7 cellular contexts compared by ENCODE assay signal in genomic region chr18:45874501-45875184, GRCh38.
DNase-seq lines count a peak whose midpoint lies in the region; ATAC-seq lines count a peak whose summit lies in the region.

No MANE protein-coding gene starts in this region.

- peak; percentile 34 for DNase-seq in activated CD8-positive, alpha-beta memory T cell treated with anti-CD3 and anti-CD28 coated beads, Interleukin-2, amount 50 U/mL, for 24 hours (ENCODE audit: extremely low read depth)
- DNase-seq in stimulated activated CD4-positive, alpha-beta T cell treated with anti-CD3 and anti-CD28 coated beads, Interleukin-2, amount 100 ng/mL, for 48 hours = peak; percentile 40 to 50
- DNase-seq in NCI-H748 (lab: John Stamatoyannopoulos, UW; ENCODE audit: unreplicated experiment) = no peak
- DNase-seq in NCI-H345 (lab: John Stamatoyannopoulos, UW) = no peak
- no peak for DNase-seq in NOMO-1 (lab: John Stamatoyannopoulos, UW; ENCODE audit: unreplicated experiment in 2 of 2)

- ATAC-seq in GM19395 (IDR thresholded peaks at IDR 0.05; ENCODE audit: unreplicated experiment) (peak; percentile 92), HG03354 (IDR thresholded peaks at IDR 0.05; ENCODE audit: poor library complexity, severe bottlenecking, unreplicated experiment) (peak; percentile 86)

Comparison
In these comparisons a context has a peak if more than half of its experiments do, and no peak if none do; other contexts are left out.
1. DNase-seq: peak in activated CD8-positive, alpha-beta memory T cell treated with anti-CD3 and anti-CD28 coated beads, Interleukin-2, amount 50 U/mL, for 24 hours (single experiment) and stimulated activated CD4-positive, alpha-beta T cell treated with anti-CD3 and anti-CD28 coated beads, Interleukin-2, amount 100 ng/mL, for 48 hours (2 of 2); none in NCI-H748 (single experiment), NCI-H345 (single experiment) and NOMO-1 (0 of 2).